Comparison of ENCODE assay signal across 20 cellular contexts in genomic region chr14:93281937-93282336, GRCh38.
"Had no signal": no experiment of that assay in that cellular context is flagged by ENCODE, and none has a peak within 500 bp of the region (broad histone marks: within the 10 kb centered on the region; RNA-seq: fewer than 3 reads in every experiment).

No MANE protein-coding gene starts in this region.

- H3K4me3 ChIP-seq: esophagus squamous epithelium, heart right ventricle, thoracic aorta had no signal

- H3K27me3 ChIP-seq: brain microvascular endothelial cell, esophagus squamous epithelium, heart right ventricle had no signal

- H3K36me3 ChIP-seq: brain microvascular endothelial cell, thoracic aorta had no signal

- H3K27ac ChIP-seq: brain microvascular endothelial cell, esophagus squamous epithelium, heart right ventricle, thoracic aorta had no signal

- DNase-seq: activated CD4-positive, alpha-beta T cell treated with anti-CD3 and anti-CD28 coated beads for 1 hour; activated CD4-positive, alpha-beta T cell treated with anti-CD3 and anti-CD28 coated beads, Interleukin-2, amount 50 U/mL, for 1 hour; activated CD8-positive, alpha-beta T cell treated with anti-CD3 and anti-CD28 coated beads, Interleukin-2, amount 10 ng/mL, durations not matched to agents 7 days and 5 days; activated gamma-delta T cell treated with Interleukin-2 at 50 U/mL for 16 hours; activated T-cell treated with anti-CD3 and anti-CD28 coated beads, Interleukin-2, amount 50 U/mL, for 1 hour; aorta; brain microvascular endothelial cell; caudate nucleus; effector memory CD4-positive, alpha-beta T cell; esophagus squamous epithelium; foreskin fibroblast; heart right ventricle; left colon; mesendoderm; naive B cell; occipital lobe; stimulated activated CD4-positive, alpha-beta T cell treated with anti-CD3 and anti-CD28 coated beads, Interleukin-4, amount 100 ng/mL, for 1 hour; stimulated activated naive CD4-positive, alpha-beta T cell treated with Interleukin-2 at 50 U/mL for 16 hours; T-helper 1 cell had no signal

- H3K4me1 ChIP-seq: esophagus squamous epithelium had no signal

- H3K9me3 ChIP-seq: esophagus squamous epithelium, heart right ventricle, thoracic aorta had no signal
